In the genomic region with DNA sequence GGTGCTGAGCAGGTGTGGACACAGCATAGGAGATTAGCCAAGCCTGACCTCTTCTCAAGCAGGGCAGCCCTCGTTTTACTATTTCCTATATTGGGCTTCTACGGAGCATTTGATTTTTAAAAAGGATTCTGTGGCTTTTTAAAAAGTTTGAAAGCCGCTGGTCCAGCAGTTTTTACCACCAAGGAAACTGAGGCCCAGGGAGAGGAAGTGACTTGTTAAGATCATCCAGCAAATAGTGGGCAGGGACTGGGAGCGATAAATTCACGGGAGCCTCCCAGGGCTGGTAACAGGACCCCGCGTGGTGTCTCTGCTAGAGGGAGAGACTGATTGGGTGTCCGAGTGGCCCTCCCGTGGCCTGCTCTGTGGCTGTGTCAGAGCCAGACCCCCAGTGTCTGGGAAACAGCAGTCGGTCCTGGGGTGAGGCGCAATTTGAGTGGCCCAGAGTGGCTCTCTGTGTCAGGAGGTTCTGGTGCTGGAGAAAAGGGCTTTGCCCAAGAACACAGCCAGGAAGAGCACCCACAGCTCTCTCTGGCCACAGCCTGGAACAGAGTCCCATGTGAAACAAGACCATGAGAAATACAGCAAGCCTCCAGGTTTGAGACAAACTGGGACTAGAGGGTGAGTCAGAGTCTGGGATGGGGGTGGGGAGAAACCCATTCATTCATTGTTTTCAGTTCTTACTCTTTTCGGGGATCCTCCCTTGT, we compare ENCODE assay signal across 8 cellular contexts. TPM values are rescaled to one million over a fixed set of nuclear protein-coding genes. Genes with fewer than 3 reads are reported as not detected.
DNase-seq lines count a peak whose midpoint lies in the region; ATAC-seq and TF ChIP-seq lines count a peak whose summit lies in the region.

No MANE protein-coding gene starts in this region.

- ATAC-seq in GM21717 (IDR thresholded peaks at IDR 0.05; ENCODE audit: unreplicated experiment), result no peak

- peak overlapping the region; percentile 70 for H3K4me3 ChIP-seq in astrocyte of the spinal cord (ENCODE audit: low read depth, low read length)

- no peak for TF ChIP-seq CTCF in astrocyte of the spinal cord (IDR thresholded peaks at IDR 0.05; ENCODE audit: low read depth, low read length)

- peak; percentile 65 for DNase-seq in activated T-cell treated with anti-CD3 and anti-CD28 coated beads for 24 hours (ENCODE audit: low read depth)
- no peak for DNase-seq in activated T-cell treated with anti-CD3 and anti-CD28 coated beads, Interleukin-2, amount 50 U/mL, for 1 hour
- DNase-seq in astrocyte of the spinal cord (ENCODE audit: low read depth, low spot score), result peak; percentile 84
- peak; percentile 89 for DNase-seq in iris pigment epithelial cell (ENCODE audit: low read depth)
- peak; percentile 49 to 63 for DNase-seq in stimulated activated CD4-positive, alpha-beta T cell treated with anti-CD3 and anti-CD28 coated beads, Interleukin-15, amount 100 ng/mL, for 48 hours (ENCODE audit: low read depth in 2 of 2)
- no peak for DNase-seq in NCI-H1092 treated with DMSO at 0.1 percent for 48 hours (lab: John Stamatoyannopoulos, UW)

- in situ Hi-C loops in astrocyte of the spinal cord (cut with HindIII; ENCODE audit: low sequenced_read_pairs), result no loop called here

TF ChIP-seq in PFSK-1, 5 proteins besides CTCF, POLR2A, EP300 and RAD21:
- TF ChIP-seq REST (IDR thresholded peaks at IDR 0.05; ENCODE audit: insufficient read depth in 1 of 2, low read depth in 2 of 2, low read length in 2 of 2) (no peak; a peak in 1 of 4 replicates), TAF1 (IDR thresholded peaks at IDR 0.05; ENCODE audit: borderline replicate concordance, insufficient read depth, low read length) (peak; percentile 43; the same call in 1 of the 2 replicates), FOXP2 (optimal IDR thresholded peaks at IDR 0.05; ENCODE audit: borderline replicate concordance, extremely low read depth, extremely low read length, insufficient read depth) (no peak), SIN3A (IDR thresholded peaks at IDR 0.05; ENCODE audit: borderline replicate concordance, insufficient read depth, low read length) (0 out of 2 replicates have a peak, but pooled peaks have one; percentile 13), POLR2AphosphoS5 (IDR thresholded peaks at IDR 0.05; ENCODE audit: low read depth, low read length) (peak; percentile 55; the same call in 1 of the 2 replicates)

RNA-seq across cellular contexts. Expression of gene FURIN, which starts 4.2 kb away (rescaled TPM):
- 114 TPM for polyA plus RNA-seq in PFSK-1 (2012; ENCODE audit: insufficient read length, low read depth)

RNA-seq across cellular contexts. Expression of gene FES, which starts 11.7 kb away (rescaled TPM):
- polyA plus RNA-seq in PFSK-1 (2012; ENCODE audit: insufficient read length, low read depth), result 40.2 TPM

RNA-seq across cellular contexts. Expression of gene MAN2A2, which starts 30.5 kb away (rescaled TPM):
- polyA plus RNA-seq in PFSK-1 (2012; ENCODE audit: insufficient read length, low read depth), result 141 TPM

RNA-seq across cellular contexts. Expression of gene HDDC3, which starts 59.7 kb away (rescaled TPM):
- polyA plus RNA-seq in PFSK-1 (2012; ENCODE audit: insufficient read length, low read depth), result 59.6 TPM

Comparison
In these comparisons a context has a peak if more than half of its experiments do, and no peak if none do; other contexts are left out.
1. DNase-seq: peak in activated T-cell treated with anti-CD3 and anti-CD28 coated beads for 24 hours (single experiment), astrocyte of the spinal cord (single experiment), iris pigment epithelial cell (single experiment) and stimulated activated CD4-positive, alpha-beta T cell treated with anti-CD3 and anti-CD28 coated beads, Interleukin-15, amount 100 ng/mL, for 48 hours (2 of 2); none in activated T-cell treated with anti-CD3 and anti-CD28 coated beads, Interleukin-2, amount 50 U/mL, for 1 hour (single experiment) and NCI-H1092 treated with DMSO at 0.1 percent for 48 hours (single experiment).